Comparison of ENCODE assay signal across 10 cellular contexts in the genomic region with DNA sequence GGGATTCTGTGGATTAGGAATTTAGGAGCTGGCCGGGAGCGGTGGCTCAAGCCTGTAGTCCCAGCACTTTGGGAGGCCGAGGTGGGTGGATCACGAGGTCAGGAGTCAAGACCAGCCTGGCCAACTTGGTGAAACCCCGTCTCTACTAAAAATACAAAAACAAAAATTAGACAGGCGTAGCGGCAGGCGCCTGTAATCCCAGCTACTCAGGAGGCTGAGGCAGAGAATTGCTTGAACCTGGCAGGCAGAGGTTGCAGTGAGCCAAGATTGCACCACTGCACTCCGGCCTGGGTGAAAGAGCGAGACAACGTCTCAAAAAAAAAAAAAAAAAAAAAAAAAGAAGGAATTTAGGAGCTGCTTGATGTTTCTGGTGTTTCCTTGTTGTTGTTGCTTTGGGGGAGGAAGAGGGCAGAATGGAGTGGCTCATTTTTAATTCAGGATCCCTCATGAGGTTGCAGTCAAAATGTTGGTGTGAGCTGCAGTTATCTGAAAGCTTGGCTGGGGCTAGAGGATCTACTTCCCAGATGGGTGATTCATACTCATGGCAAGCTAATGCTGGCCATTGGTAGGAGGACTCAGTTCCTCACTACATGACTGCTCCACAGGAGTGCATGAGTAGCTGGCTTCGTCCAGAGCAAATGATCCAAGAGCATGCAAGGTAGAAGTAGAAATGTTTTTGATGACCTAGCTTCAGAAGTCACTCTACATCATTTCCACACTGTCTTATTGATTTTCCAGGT. TPM values are rescaled to one million over a fixed set of nuclear protein-coding genes. Genes with fewer than 3 reads are reported as not detected.
A peak's percentile ranks its signal among the peaks of the same experiment; 100 is the strongest.
DNase-seq lines count a peak whose midpoint lies in the region; ATAC-seq, FAIRE-seq and TF ChIP-seq lines count a peak whose summit lies in the region.
"Had no signal": no experiment of that assay in that cellular context is flagged by ENCODE, and none has a peak within 500 bp of the region (broad histone marks: within the 10 kb centered on the region; RNA-seq: fewer than 3 reads in every experiment).

No MANE protein-coding gene starts in this region.

- H3K4me1 ChIP-seq in mesenchymal stem cell (ENCODE audit: control insufficient read depth, insufficient read depth, low read depth, low read length), result peaks cover 5% of the 10 kb centered on the region
- H3K4me1 ChIP-seq: transverse colon had no signal

- H3K23ac ChIP-seq in mesenchymal stem cell (ENCODE audit: low read length in 2 of 2), result no peak overlapping the region

- peak; percentile 66 for DNase-seq in AG20443 (ENCODE audit: low spot score)
- peak; percentile 54 for DNase-seq in NCI-H446 treated with DMSO at 0.1 percent for 48 hours (lab: John Stamatoyannopoulos, UW)
- peak; percentile 69 for DNase-seq in epithelial cell of proximal tubule (ENCODE audit: low read depth)
- DNase-seq in mesenchymal stem cell, result no peak
- no peak for DNase-seq in GM12892 (ENCODE audit: insufficient read length)

- no peak overlapping the region for H3K27ac ChIP-seq in mesenchymal stem cell (ENCODE audit: low read length, poor library complexity, severe bottlenecking)
- H3K27ac ChIP-seq: transverse colon had no signal

- H3K27me3 ChIP-seq in mesenchymal stem cell (ENCODE audit: control insufficient read depth in 1 of 2, insufficient read depth in 1 of 2, low read length in 2 of 2), result no peaks in the 10 kb centered on the region
- H3K27me3 ChIP-seq: transverse colon had no signal

- H3K4ac ChIP-seq in mesenchymal stem cell (ENCODE audit: low read depth in 1 of 2, low read length in 2 of 2), result no peak overlapping the region

- no peak overlapping the region for H3K18ac ChIP-seq in mesenchymal stem cell (ENCODE audit: low read depth in 1 of 2, low read length in 2 of 2)

- no peak for TF ChIP-seq CTCF in epithelial cell of proximal tubule (conservative IDR thresholded peaks at IDR 0.05; ENCODE audit: low read depth, low read length)

- H2BK15ac ChIP-seq in mesenchymal stem cell (ENCODE audit: low read depth, poor library complexity, severe bottlenecking), result no peak overlapping the region

- ATAC-seq in HG02884 (IDR thresholded peaks at IDR 0.05; ENCODE audit: unreplicated experiment) (no peak), GM19351 (IDR thresholded peaks at IDR 0.05; ENCODE audit: unreplicated experiment) (no peak), HG02798 (IDR thresholded peaks at IDR 0.05; ENCODE audit: poor library complexity, unreplicated experiment) (no peak)

- no peak overlapping the region for H3K14ac ChIP-seq in mesenchymal stem cell (ENCODE audit: low read length in 2 of 2)

- no peak overlapping the region for H4K91ac ChIP-seq in mesenchymal stem cell (ENCODE audit: low read length)

- peak overlapping the region; percentile 68 for H3K9ac ChIP-seq in mesenchymal stem cell (ENCODE audit: low read length)

- no peak overlapping the region for H4K8ac ChIP-seq in mesenchymal stem cell (ENCODE audit: low read length)

- no peak for FAIRE-seq in GM12892 (lab: Jason Lieb, UNC)
- FAIRE-seq: D721Med had no signal

- H2BK5ac ChIP-seq in mesenchymal stem cell (ENCODE audit: low read depth, low read length, poor library complexity, severe bottlenecking), result no peak overlapping the region

- no peak overlapping the region for H3K4me3 ChIP-seq in epithelial cell of proximal tubule (ENCODE audit: low read depth, low read length)
- no peak overlapping the region for H3K4me3 ChIP-seq in mesenchymal stem cell (ENCODE audit: insufficient read depth in 1 of 2, low read depth in 1 of 2, low read length in 2 of 2)
- H3K4me3 ChIP-seq: transverse colon had no signal

- no peak overlapping the region for H3K4me2 ChIP-seq in mesenchymal stem cell (ENCODE audit: low read length, poor library complexity, severe bottlenecking)

- no peaks in the 10 kb centered on the region for H3K79me1 ChIP-seq in mesenchymal stem cell (replicated peaks; ENCODE audit: low read length, poor library complexity, severe bottlenecking)

- H3K9me3 ChIP-seq in mesenchymal stem cell (ENCODE audit: control insufficient read depth, low read length), result no peaks in the 10 kb centered on the region
- H3K9me3 ChIP-seq: transverse colon had no signal

- no peaks in the 10 kb centered on the region for H3K36me3 ChIP-seq in mesenchymal stem cell (ENCODE audit: control insufficient read depth in 1 of 2, insufficient read depth in 2 of 2, low read depth in 1 of 2, low read length in 2 of 2)
- H3K36me3 ChIP-seq: transverse colon had no signal

- no peak overlapping the region for H2AFZ ChIP-seq in mesenchymal stem cell (ENCODE audit: low read depth, low read length)

- WGBS in mesenchymal stem cell, result 88% methylated on average over 11 of the region's 12 CpGs

- peak overlapping the region in 1 of 2 experiments; percentile 34 for H2BK12ac ChIP-seq in mesenchymal stem cell (ENCODE audit: low read length in 2 of 2)

- TF ChIP-seq POLR2A in GM12892 (IDR thresholded peaks at IDR 0.05; ENCODE audit: low read depth, low read length), result no peak

- no peak overlapping the region for H2BK120ac ChIP-seq in mesenchymal stem cell (ENCODE audit: low read depth, low read length)

- no peak overlapping the region for H2AK5ac ChIP-seq in mesenchymal stem cell (ENCODE audit: low read length, severe bottlenecking)

RNA-seq across cellular contexts. Expression of a gene that starts 26.5 kb away (rescaled TPM):
- total RNA-seq in epithelial cell of proximal tubule, result 19.0 and 28.2 TPM in 2 replicates
- polyA plus RNA-seq in mesenchymal stem cell (2013, experiment 1 of 2), result 10.8 TPM
- 10.8 TPM for polyA plus RNA-seq in mesenchymal stem cell (2013, experiment 2 of 2)
- polyA plus RNA-seq in GM12892 (2012; ENCODE audit: missing spikeins), result 10.5 TPM

Comparison
In these comparisons a context has a peak if more than half of its experiments do, and no peak if none do; other contexts are left out.
1. DNase-seq: peak in AG20443 (single experiment), NCI-H446 treated with DMSO at 0.1 percent for 48 hours (single experiment) and epithelial cell of proximal tubule (single experiment); none in mesenchymal stem cell (single experiment) and GM12892 (single experiment).